In the genomic region with DNA sequence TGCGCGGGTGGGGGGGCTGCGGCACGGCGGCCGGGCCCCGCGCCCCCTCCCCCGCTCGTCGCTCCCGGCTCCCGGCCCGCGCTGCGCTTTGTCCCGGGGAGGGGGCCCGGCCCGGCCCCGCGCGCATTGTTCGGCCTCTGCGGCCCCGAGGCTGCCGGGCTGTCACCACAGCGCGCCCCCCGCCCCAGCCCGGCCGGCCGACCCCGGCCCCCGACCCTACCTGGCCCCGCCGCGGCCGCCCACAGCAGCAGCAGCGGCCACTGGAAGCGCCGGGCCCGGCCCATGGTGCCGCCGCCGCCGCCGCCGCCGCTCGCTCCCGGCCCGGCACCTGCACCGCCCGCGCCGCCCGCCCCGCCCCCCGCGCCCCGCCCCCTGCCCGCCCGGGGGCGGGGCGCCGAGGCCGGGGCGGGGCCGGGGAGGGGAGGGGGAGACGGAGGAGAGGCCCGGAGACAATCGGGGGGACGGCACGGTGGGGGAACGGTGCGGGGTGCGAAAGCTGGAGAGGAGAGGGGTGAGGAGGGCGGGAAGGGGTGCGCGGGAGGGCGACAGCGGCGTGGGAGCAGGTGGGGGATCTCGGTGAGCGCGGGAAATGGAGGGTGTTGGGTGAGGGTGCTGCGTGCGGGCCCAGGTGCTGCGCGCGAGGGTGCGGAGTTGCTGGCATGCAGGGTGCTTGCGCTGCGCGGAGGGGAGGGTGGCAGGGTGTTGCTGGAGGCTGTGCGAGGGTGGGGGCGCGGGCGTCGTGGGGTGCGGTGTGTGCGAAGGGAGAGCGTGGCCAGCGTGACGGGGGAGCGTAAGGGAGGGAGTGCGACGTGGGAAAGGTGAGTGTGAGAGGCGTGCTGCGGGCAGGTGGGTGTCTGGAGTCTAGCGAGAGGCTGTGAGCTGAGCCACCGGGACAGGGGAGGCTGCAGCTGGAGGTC, we compare ENCODE assay signal across 1 cellular context.
TF ChIP-seq lines count a peak whose summit lies in the region.

A gene with protein sequence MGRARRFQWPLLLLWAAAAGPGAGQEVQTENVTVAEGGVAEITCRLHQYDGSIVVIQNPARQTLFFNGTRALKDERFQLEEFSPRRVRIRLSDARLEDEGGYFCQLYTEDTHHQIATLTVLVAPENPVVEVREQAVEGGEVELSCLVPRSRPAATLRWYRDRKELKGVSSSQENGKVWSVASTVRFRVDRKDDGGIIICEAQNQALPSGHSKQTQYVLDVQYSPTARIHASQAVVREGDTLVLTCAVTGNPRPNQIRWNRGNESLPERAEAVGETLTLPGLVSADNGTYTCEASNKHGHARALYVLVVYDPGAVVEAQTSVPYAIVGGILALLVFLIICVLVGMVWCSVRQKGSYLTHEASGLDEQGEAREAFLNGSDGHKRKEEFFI (minus strand): TSS at position 344 of the 917 bp plus-strand sequence. CDS start 60 bp downstream, at position 284.

TF ChIP-seq in K562, 482 proteins besides CTCF, POLR2A, EP300 and RAD21 (continued from another document):
- TF ChIP-seq, protein P1, sequence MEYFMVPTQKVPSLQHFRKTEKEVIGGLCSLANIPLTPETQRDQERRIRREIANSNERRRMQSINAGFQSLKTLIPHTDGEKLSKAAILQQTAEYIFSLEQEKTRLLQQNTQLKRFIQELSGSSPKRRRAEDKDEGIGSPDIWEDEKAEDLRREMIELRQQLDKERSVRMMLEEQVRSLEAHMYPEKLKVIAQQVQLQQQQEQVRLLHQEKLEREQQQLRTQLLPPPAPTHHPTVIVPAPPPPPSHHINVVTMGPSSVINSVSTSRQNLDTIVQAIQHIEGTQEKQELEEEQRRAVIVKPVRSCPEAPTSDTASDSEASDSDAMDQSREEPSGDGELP (CRISPR knock-in tag; IDR thresholded peaks at IDR 0.05; ENCODE audit: borderline replicate concordance) = peak; percentile 61
- TF ChIP-seq RB1 (IDR thresholded peaks at IDR 0.05; ENCODE audit: low read depth) (peak; percentile 21; the same call in 1 of the 2 replicates), PCBP1 (IDR thresholded peaks at IDR 0.05; ENCODE audit: low read depth, low read length, poor library complexity, severe bottlenecking) (peak; percentile 49)
TF ChIP-seq in K562: peak in this region for 55.
